In genomic region chr4:119493419-119493818, GRCh38 we compare ENCODE assay signal across 11 cellular contexts.
A peak's percentile ranks its signal among the peaks of the same experiment; 100 is the strongest.
DNase-seq lines count a peak whose midpoint lies in the region; ATAC-seq and TF ChIP-seq lines count a peak whose summit lies in the region.
"Had no signal": no experiment of that assay in that cellular context is flagged by ENCODE, and none has a peak within 500 bp of the region (broad histone marks: within the 10 kb centered on the region; RNA-seq: fewer than 3 reads in every experiment).

No MANE protein-coding gene starts in this region.

- H3K36me3 ChIP-seq in cardiac muscle cell (peaks cover 61% of the 10 kb centered on the region), right atrium auricular region (peaks cover 29% of the 10 kb centered on the region), PC-3 (ENCODE audit: low read depth, low read length) (peaks cover 8% of the 10 kb centered on the region; the same call in 1 of the 2 replicates), transverse colon (peaks cover 0 to 19% (median 8%) of the 10 kb centered on the region in 4 donors)

- H2AFZ ChIP-seq in PC-3 (ENCODE audit: low read length), result no peak overlapping the region

- intact Hi-C loops in PC-3 (cut with micrococcal nuclease) (loop anchor here (2.0 to 5.0 kb wide), 2 partner anchors 179 to 511 kb away; no protein-coding TSS in a partner anchor), transverse colon (cut with DNase I; ENCODE audit: low total_unique reads) (no loop called here)

- no peaks in the 10 kb centered on the region for H3K9me3 Mint-ChIP-seq in activated T-cell treated with anti-CD3 and anti-CD28 coated beads, Interleukin-2, amount 50 U/mL, for 24 hours
- H3K9me3 Mint-ChIP-seq: stimulated activated naive CD8-positive, alpha-beta T cell treated with anti-CD3 and anti-CD28 coated beads, Interleukin-15, amount 100 ng/mL, for 72 hours had no signal

- no peaks in the 10 kb centered on the region for H3K4me1 ChIP-seq in cardiac muscle cell (ENCODE audit: low read depth)
- H3K4me1 ChIP-seq in right atrium auricular region, result no peaks in the 10 kb centered on the region
- no peaks in the 10 kb centered on the region for H3K4me1 ChIP-seq in PC-3 (ENCODE audit: insufficient read depth, low read length)
- no peaks in the 10 kb centered on the region for H3K4me1 ChIP-seq in transverse colon
- H3K4me1 ChIP-seq: BLaER1 treated with 17β-estradiol and CSF1 and Interleukin-3, amounts not matched to agents 10 nM and 100 nM had no signal

- H3K9me3 ChIP-seq in cardiac muscle cell (ENCODE audit: low read depth) (no peaks in the 10 kb centered on the region), right atrium auricular region (no peaks in the 10 kb centered on the region), PC-3 (ENCODE audit: low read length) (no peaks in the 10 kb centered on the region), transverse colon (no peaks in the 10 kb centered on the region)
- H3K9me3 ChIP-seq: BLaER1 treated with 17β-estradiol and CSF1 and Interleukin-3, amounts not matched to agents 10 nM and 100 nM had no signal

- peak; percentile 14 for TF ChIP-seq CTCF in cardiac muscle cell (IDR thresholded peaks at IDR 0.05; ENCODE audit: low read depth, low read length)
- TF ChIP-seq CTCF in right atrium auricular region (IDR thresholded peaks at IDR 0.05), result no peak
- peak; percentile 40; the same call in 1 of the 2 replicates for TF ChIP-seq CTCF in PC-3 (conservative IDR thresholded peaks at IDR 0.05; ENCODE audit: low read depth, low read length)
- TF ChIP-seq CTCF in fibroblast of mammary gland (conservative IDR thresholded peaks at IDR 0.05; ENCODE audit: control insufficient read depth, insufficient read depth, low read depth, low read length), result peak; percentile 15
- TF ChIP-seq CTCF in transverse colon (IDR thresholded peaks at IDR 0.05), result peak; percentile 11 to 32 (median 25)

- peaks cover 79% of the 10 kb centered on the region for H3K36me3 Mint-ChIP-seq in activated T-cell treated with anti-CD3 and anti-CD28 coated beads, Interleukin-2, amount 50 U/mL, for 24 hours (ENCODE audit: low read depth)

- no peak for TF ChIP-seq POLR2A in transverse colon (IDR thresholded peaks at IDR 0.05)

- H3K27ac ChIP-seq in cardiac muscle cell (no peak overlapping the region), right atrium auricular region (no peak overlapping the region), PC-3 (ENCODE audit: low read length) (no peak overlapping the region), transverse colon (no peak overlapping the region)
- H3K27ac ChIP-seq: BLaER1 treated with 17β-estradiol and CSF1 and Interleukin-3, amounts not matched to agents 10 nM and 100 nM had no signal

- H3K4me3 ChIP-seq in cardiac muscle cell (no peak overlapping the region), right atrium auricular region (no peak overlapping the region), PC-3 (ENCODE audit: low read length) (no peak overlapping the region), fibroblast of mammary gland (ENCODE audit: control insufficient read depth, low read depth, low read length) (no peak overlapping the region), transverse colon (no peak overlapping the region)
- H3K4me3 ChIP-seq: BLaER1 treated with 17β-estradiol and CSF1 and Interleukin-3, amounts not matched to agents 10 nM and 100 nM had no signal

- H3K4me1 Mint-ChIP-seq in activated T-cell treated with anti-CD3 and anti-CD28 coated beads, Interleukin-2, amount 50 U/mL, for 24 hours (ENCODE audit: low read depth), result no peaks in the 10 kb centered on the region
- H3K4me1 Mint-ChIP-seq: stimulated activated naive CD8-positive, alpha-beta T cell treated with anti-CD3 and anti-CD28 coated beads, Interleukin-15, amount 100 ng/mL, for 72 hours had no signal

- DNase-seq in cardiac muscle cell (ENCODE audit: low read depth in 1 of 2, low spot score in 1 of 2) (peak in 1 of 2 donors; percentile 34), right atrium auricular region (ENCODE audit: low spot score) (no peak), PC-3 (peak; percentile 25), fibroblast of mammary gland (ENCODE audit: low read depth) (peak; percentile 41), transverse colon (no peak), NCI-H2029 treated with DMSO at 0.1 percent for 48 hours (lab: John Stamatoyannopoulos, UW) (no peak)
- DNase-seq in activated T-cell treated with anti-CD3 and anti-CD28 coated beads, Interleukin-2, amount 50 U/mL, for 24 hours, result no peak
- DNase-seq: NCI-H2029; stimulated activated naive CD8-positive, alpha-beta T cell treated with anti-CD3 and anti-CD28 coated beads, Interleukin-15, amount 100 ng/mL, for 72 hours had no signal

- H3K27me3 Mint-ChIP-seq in activated T-cell treated with anti-CD3 and anti-CD28 coated beads, Interleukin-2, amount 50 U/mL, for 24 hours, result no peaks in the 10 kb centered on the region
- H3K27me3 Mint-ChIP-seq: stimulated activated naive CD8-positive, alpha-beta T cell treated with anti-CD3 and anti-CD28 coated beads, Interleukin-15, amount 100 ng/mL, for 72 hours had no signal

- H3K9me2 ChIP-seq in PC-3 (replicated peaks; ENCODE audit: low read length), result no peaks in the 10 kb centered on the region

- no peaks in the 10 kb centered on the region for H3K79me2 ChIP-seq in PC-3 (ENCODE audit: low read length)

- CTCF ChIA-PET in PC-3 (lab: Charles Lee), result no interaction called here

- no peak overlapping the region for H3K4me2 ChIP-seq in PC-3 (ENCODE audit: low read length)
- H3K4me2 ChIP-seq: BLaER1 treated with 17β-estradiol and CSF1 and Interleukin-3, amounts not matched to agents 10 nM and 100 nM had no signal

- ATAC-seq in PC-3 (no peak), GM21786 (IDR thresholded peaks at IDR 0.05; ENCODE audit: unreplicated experiment) (no peak)
- ATAC-seq: stimulated activated naive CD8-positive, alpha-beta T cell treated with anti-CD3 and anti-CD28 coated beads, Interleukin-15, amount 100 ng/mL, for 72 hours had no signal

- in situ Hi-C loops in transverse colon (cut with MboI; ENCODE audit: low pct_ligation_motif_present in 1 of 4, low pct_unique_long_range_greater_than_20kb in 1 of 4, low sequenced_read_pairs in 3 of 4), result loop anchor here in 3 of 4 donors (25.0 kb wide), 2 partner anchors 181 to 506 kb away; partner anchors contain the start of gene FABP2 (in 1 of the 3)

- H3K9ac ChIP-seq in PC-3 (ENCODE audit: low read length), result no peak overlapping the region
- H3K9ac ChIP-seq: BLaER1 treated with 17β-estradiol and CSF1 and Interleukin-3, amounts not matched to agents 10 nM and 100 nM had no signal

- no peak for TF ChIP-seq EP300 in transverse colon (IDR thresholded peaks at IDR 0.05; ENCODE audit: low read depth)

- no peak overlapping the region for H3K4me3 Mint-ChIP-seq in activated T-cell treated with anti-CD3 and anti-CD28 coated beads, Interleukin-2, amount 50 U/mL, for 24 hours
- H3K4me3 Mint-ChIP-seq: stimulated activated naive CD8-positive, alpha-beta T cell treated with anti-CD3 and anti-CD28 coated beads, Interleukin-15, amount 100 ng/mL, for 72 hours had no signal

- H4K20me1 ChIP-seq in PC-3 (ENCODE audit: low read length), result no peaks in the 10 kb centered on the region
- H4K20me1 ChIP-seq: BLaER1 treated with 17β-estradiol and CSF1 and Interleukin-3, amounts not matched to agents 10 nM and 100 nM had no signal

- H3K27ac Mint-ChIP-seq in activated T-cell treated with anti-CD3 and anti-CD28 coated beads, Interleukin-2, amount 50 U/mL, for 24 hours, result no peak overlapping the region

- POLR2A ChIA-PET in PC-3 (lab: Charles Lee; ENCODE audit: unreplicated experiment), result no interaction called here

- 75 to 95% methylated on average over 1 of the region's 1 CpG for WGBS in transverse colon (ENCODE audit: low coverage in 1 of 2), 2 donors

- H3K27me3 ChIP-seq in cardiac muscle cell (no peaks in the 10 kb centered on the region), right atrium auricular region (no peaks in the 10 kb centered on the region), PC-3 (ENCODE audit: low read length) (no peaks in the 10 kb centered on the region), transverse colon (no peaks in the 10 kb centered on the region)
- H3K27me3 ChIP-seq: BLaER1 treated with 17β-estradiol and CSF1 and Interleukin-3, amounts not matched to agents 10 nM and 100 nM had no signal

- no TSS peak for BruUV-seq in PC-3 (replicated peaks; lab: Mats Ljungman, UMichigan)

- no peaks in the 10 kb centered on the region for H3F3A ChIP-seq in PC-3 (ENCODE audit: low read length, unreplicated experiment)

Comparison
In these comparisons a context has a peak if more than half of its experiments do, and no peak if none do; other contexts are left out.
1. CTCF ChIP-seq: peak in cardiac muscle cell (single experiment), PC-3 (single experiment), fibroblast of mammary gland (single experiment) and transverse colon (5 of 5); none in right atrium auricular region (0 of 2).
2. DNase-seq: peak in PC-3 (single experiment) and fibroblast of mammary gland (single experiment); none in right atrium auricular region (single experiment), transverse colon (single experiment), activated T-cell treated with anti-CD3 and anti-CD28 coated beads, Interleukin-2, amount 50 U/mL, for 24 hours (single experiment) and NCI-H2029 treated with DMSO at 0.1 percent for 48 hours (single experiment).